8 cellular contexts compared by ENCODE assay signal in the genomic region with DNA sequence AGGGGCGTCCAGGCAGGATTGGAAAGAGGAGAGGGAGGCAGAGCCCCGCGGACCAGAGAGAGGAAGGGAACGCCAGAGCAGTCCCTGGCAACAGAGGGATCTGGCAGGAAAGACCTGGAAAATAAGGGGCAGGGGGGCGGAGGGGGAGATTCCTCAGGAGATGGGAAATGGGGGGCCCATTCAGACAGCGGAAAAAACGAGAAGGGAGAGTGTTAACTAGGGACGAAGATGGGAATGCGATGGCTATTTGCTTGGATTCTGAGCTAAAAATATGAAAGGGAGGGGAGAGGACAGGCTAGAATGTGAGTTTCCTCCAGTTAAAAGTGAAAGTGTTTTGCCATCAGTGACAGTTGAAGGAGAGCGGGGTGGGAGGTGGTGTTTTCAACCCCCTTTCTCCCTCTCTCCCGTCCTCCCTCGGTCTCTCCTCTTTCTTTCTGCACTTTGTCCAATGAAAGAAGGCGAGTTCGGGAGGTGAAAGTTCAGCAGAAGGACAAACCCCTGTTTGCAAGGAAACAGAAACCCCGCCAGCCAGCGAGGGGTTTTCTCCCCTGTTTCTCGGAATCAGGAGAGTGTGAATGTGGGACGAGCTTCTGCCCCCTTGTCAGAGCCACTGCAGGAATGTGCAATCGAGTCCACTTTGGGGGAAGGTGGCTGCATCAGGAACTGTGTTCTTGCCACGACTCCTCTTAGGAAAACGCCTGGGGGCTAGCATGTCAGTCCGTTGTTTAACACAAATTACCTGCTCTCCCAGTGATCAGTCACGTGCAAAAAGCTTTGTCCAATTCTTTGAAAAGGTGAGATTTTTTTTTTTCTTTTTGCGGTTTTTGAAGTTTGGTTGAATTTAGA. TPM values are rescaled to one million over a fixed set of nuclear protein-coding genes. Genes with fewer than 3 reads are reported as not detected.
DNase-seq lines count a peak whose midpoint lies in the region; ATAC-seq, FAIRE-seq and TF ChIP-seq lines count a peak whose summit lies in the region.

No MANE protein-coding gene starts in this region.

- H3K27ac ChIP-seq in heart right ventricle (peak overlapping the region; percentile 95 to 99 (median 98)), pancreas (peak overlapping the region; percentile 94 to 98 (median 96)), upper lobe of left lung (peak overlapping the region; percentile 88 to 99 (median 97))

- DNase-seq in NCI-H2227 (lab: John Stamatoyannopoulos, UW; ENCODE audit: unreplicated experiment) (peak; percentile 26), NCI-H2227 treated with DMSO at 0.1 percent for 48 hours (lab: John Stamatoyannopoulos, UW) (no peak), heart right ventricle (peak; percentile 30 to 43), pancreas (peak; percentile 17 to 62 (median 44)), upper lobe of left lung (peak in 1 of 2 donors; percentile 46)
- peak; percentile 79 for DNase-seq in activated naive CD8-positive, alpha-beta T cell treated with anti-CD3 and anti-CD28 coated beads for 36 hours

- H3K27me3 ChIP-seq in heart right ventricle = no peaks in the 10 kb centered on the region
- no peaks in the 10 kb centered on the region for H3K27me3 ChIP-seq in pancreas
- H3K27me3 ChIP-seq in upper lobe of left lung = no peaks in the 10 kb centered on the region

- no peak for TF ChIP-seq EP300 in upper lobe of left lung (IDR thresholded peaks at IDR 0.05)

- TF ChIP-seq POLR2A in Raji (IDR thresholded peaks at IDR 0.05; ENCODE audit: insufficient read depth, low read depth, low read length) = peak; percentile 50; the same call in 1 of the 2 replicates
- TF ChIP-seq POLR2A in upper lobe of left lung (IDR thresholded peaks at IDR 0.05) = peak in 1 of 4 donors; percentile 46

- TF ChIP-seq CTCF in heart right ventricle (IDR thresholded peaks at IDR 0.05) (no peak), pancreas (IDR thresholded peaks at IDR 0.05) (no peak), upper lobe of left lung (IDR thresholded peaks at IDR 0.05) (no peak)

- FAIRE-seq in pancreas (lab: Jason Lieb, UNC) = peak; percentile 37

- H3K36me3 Mint-ChIP-seq in activated naive CD8-positive, alpha-beta T cell treated with anti-CD3 and anti-CD28 coated beads for 36 hours = peaks cover 30% of the 10 kb centered on the region

- H3K9me3 ChIP-seq in heart right ventricle (no peaks in the 10 kb centered on the region), pancreas (no peaks in the 10 kb centered on the region), upper lobe of left lung (no peaks in the 10 kb centered on the region)

- H3K36me3 ChIP-seq in heart right ventricle (no peaks in the 10 kb centered on the region), pancreas (no peaks in the 10 kb centered on the region), upper lobe of left lung (no peaks in the 10 kb centered on the region)

- H3K27me3 Mint-ChIP-seq in activated naive CD8-positive, alpha-beta T cell treated with anti-CD3 and anti-CD28 coated beads for 36 hours = peaks cover 4% of the 10 kb centered on the region

- 1% methylated on average over 24 of the region's 24 CpGs for WGBS in heart right ventricle, 2 donors
- WGBS in pancreas, 2 donors = 1% methylated on average over 24 of the region's 24 CpGs
- WGBS in upper lobe of left lung, 2 donors = 2% methylated on average over 24 of the region's 24 CpGs

- H3K4me1 Mint-ChIP-seq in activated naive CD8-positive, alpha-beta T cell treated with anti-CD3 and anti-CD28 coated beads for 36 hours = peaks cover 61% of the 10 kb centered on the region

- H3K4me3 ChIP-seq in heart right ventricle = peak overlapping the region; percentile 63 to 93 (median 81)
- peak overlapping the region; percentile 61 to 92 (median 76) for H3K4me3 ChIP-seq in pancreas
- H3K4me3 ChIP-seq in upper lobe of left lung = peak overlapping the region; percentile 78 to 87 (median 85)

- H3K27ac Mint-ChIP-seq in activated naive CD8-positive, alpha-beta T cell treated with anti-CD3 and anti-CD28 coated beads for 36 hours = peak overlapping the region; percentile 94

- intact Hi-C loops in heart right ventricle (cut with DNase I) (loop anchor here in 8 of 10 donors (2.0 to 10.0 kb wide), 23 partner anchors 140 to 1052 kb away; no protein-coding TSS in a partner anchor), pancreas (cut with DNase I) (loop anchor here in 2 of 3 donors (10.0 kb wide), 2 partner anchors 580 to 1040 kb away; no protein-coding TSS in a partner anchor)

- peaks cover 0 to 42% (median 33%) of the 10 kb centered on the region in 9 donors for H3K4me1 ChIP-seq in heart right ventricle
- peaks cover 18 to 26% (median 23%) of the 10 kb centered on the region in 3 donors for H3K4me1 ChIP-seq in pancreas
- H3K4me1 ChIP-seq in upper lobe of left lung = peaks cover 10 to 29% (median 18%) of the 10 kb centered on the region in 4 donors

- H3K4me3 Mint-ChIP-seq in activated naive CD8-positive, alpha-beta T cell treated with anti-CD3 and anti-CD28 coated beads for 36 hours = peak overlapping the region; percentile 87

- H3K9me3 Mint-ChIP-seq in activated naive CD8-positive, alpha-beta T cell treated with anti-CD3 and anti-CD28 coated beads for 36 hours = no peaks in the 10 kb centered on the region

- ATAC-seq in heart right ventricle (peak in 7 of 8 donors; percentile 9 to 44 (median 29)), pancreas (peak in 3 of 4 donors; percentile 7 to 29 (median 25)), upper lobe of left lung (ENCODE audit: low FRiP score in 2 of 2) (peak in 1 of 2 donors; percentile 49), esophagus mucosa (no peak)

RNA-seq across cellular contexts. Expression of a gene that starts 0.9 kb away (rescaled TPM):
- total RNA-seq in activated naive CD8-positive, alpha-beta T cell treated with anti-CD3 and anti-CD28 coated beads for 36 hours = 100 to 1,000 TPM; 203 to 205 TPM
- total RNA-seq in heart right ventricle = 10 to 100 TPM; 36.1 to 56.0 (median 46.1) TPM
- polyA plus RNA-seq in heart right ventricle = 10 to 100 TPM in 1 of 2 donors, 1 to 10 TPM in 1; 4.8 to 26.0 TPM
- total RNA-seq in pancreas = 10 to 100 TPM; 34.8 to 74.1 (median 45.1) TPM
- 10 to 100 TPM; 13.4 to 17.8 TPM for polyA plus RNA-seq in pancreas
- 100 to 1,000 TPM; 103 to 248 (median 134) TPM for total RNA-seq in upper lobe of left lung
- 70.2 TPM for total RNA-seq in esophagus mucosa
